ENCODE assay signal across 9 cellular contexts in the genomic region with DNA sequence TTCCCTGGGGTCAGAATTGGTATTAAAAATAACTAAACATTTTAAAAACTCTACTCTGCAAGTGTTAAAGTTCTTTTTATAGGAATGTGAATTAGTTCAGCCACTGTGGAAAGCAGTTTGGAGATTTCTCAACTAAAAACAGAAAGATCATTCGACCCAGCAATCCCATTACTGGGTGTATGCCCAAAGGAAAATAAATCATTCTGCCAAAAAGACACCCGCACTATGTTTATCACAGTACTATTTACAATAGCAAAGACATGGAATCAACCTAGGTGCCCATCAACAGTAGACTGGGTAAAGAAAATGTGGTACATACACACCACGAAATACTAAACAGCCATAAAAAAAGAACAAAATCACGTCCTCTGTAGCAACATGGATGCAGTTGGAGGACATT. TPM values are rescaled to one million over a fixed set of nuclear protein-coding genes. Genes with fewer than 3 reads are reported as not detected.
DNase-seq lines count a peak whose midpoint lies in the region; ATAC-seq and TF ChIP-seq lines count a peak whose summit lies in the region.
"Had no signal": no experiment of that assay in that cellular context is flagged by ENCODE, and none has a peak within 500 bp of the region (broad histone marks: within the 10 kb centered on the region; RNA-seq: fewer than 3 reads in every experiment).

No MANE protein-coding gene starts in this region.

- peaks cover 0 to 10% (median 0%) of the 10 kb centered on the region in 3 donors for H3K36me3 ChIP-seq in esophagus squamous epithelium

- no peaks in the 10 kb centered on the region for H3K9me3 Mint-ChIP-seq in Calu3 (ENCODE audit: low read depth, unreplicated experiment)
- H3K9me3 Mint-ChIP-seq in osteocyte (ENCODE audit: unreplicated experiment), result no peaks in the 10 kb centered on the region

- H3K4me1 Mint-ChIP-seq in Calu3 (ENCODE audit: low read depth, unreplicated experiment) (peaks cover 8% of the 10 kb centered on the region), T-helper 17 cell (peaks cover 9% of the 10 kb centered on the region), osteocyte (ENCODE audit: unreplicated experiment) (peaks cover 23% of the 10 kb centered on the region)

- intact Hi-C loops in Calu3 (cut with micrococcal nuclease; ENCODE audit: unreplicated experiment) (no loop called here), esophagus squamous epithelium (cut with DNase I) (no loop called here)

- peak overlapping the region in 3 of 4 donors; percentile 52 to 77 (median 59) for H3K4me3 ChIP-seq in esophagus squamous epithelium

- no peak for TF ChIP-seq CTCF in Calu3 (IDR thresholded peaks at IDR 0.05; ENCODE audit: unreplicated experiment)
- TF ChIP-seq CTCF in esophagus squamous epithelium (IDR thresholded peaks at IDR 0.05), result no peak
- TF ChIP-seq CTCF in osteocyte (IDR thresholded peaks at IDR 0.05), result no peak

- ATAC-seq in T-helper 17 cell, result no peak

- peaks cover 9 to 34% (median 12%) of the 10 kb centered on the region in 3 donors for H3K4me1 ChIP-seq in esophagus squamous epithelium

- DNase-seq in Calu3 (no peak), T-helper 17 cell (no peak), esophagus squamous epithelium (lab: John Stamatoyannopoulos, UW) (no peak), osteocyte (ENCODE audit: extremely low spot score, unreplicated experiment) (no peak), anterior cingulate cortex (lab: John Stamatoyannopoulos, UW) (no peak), NCI-H2107 (lab: John Stamatoyannopoulos, UW) (no peak), NCI-H345 treated with DMSO at 0.1 percent for 48 hours (lab: John Stamatoyannopoulos, UW; ENCODE audit: unreplicated experiment) (no peak), COLO668 (lab: John Stamatoyannopoulos, UW; ENCODE audit: unreplicated experiment) (no peak)
- DNase-seq: NCI-H2171 had no signal

- H3K27ac Mint-ChIP-seq in Calu3 (ENCODE audit: unreplicated experiment) (no peak overlapping the region), T-helper 17 cell (no peak overlapping the region), osteocyte (ENCODE audit: unreplicated experiment) (peak overlapping the region; percentile 44)

- H3K9me3 ChIP-seq in T-helper 17 cell (ENCODE audit: control insufficient read depth, low read length, poor library complexity, severe bottlenecking) (no peaks in the 10 kb centered on the region), esophagus squamous epithelium (no peaks in the 10 kb centered on the region)

- no peak for TF ChIP-seq POLR2A in esophagus squamous epithelium (IDR thresholded peaks at IDR 0.05)

- peak overlapping the region; percentile 19 to 77 (median 64) for H3K27ac ChIP-seq in esophagus squamous epithelium

- no TSS peak for BruUV-seq in Calu3 (replicated peaks; lab: Mats Ljungman, UMichigan)

- CTCF ChIA-PET in Calu3 (lab: Charles Lee), result no interaction called here

- H3K4me3 Mint-ChIP-seq in Calu3 (ENCODE audit: low read depth, unreplicated experiment), result peak overlapping the region; percentile 83
- peak overlapping the region; percentile 82 for H3K4me3 Mint-ChIP-seq in T-helper 17 cell
- H3K4me3 Mint-ChIP-seq in osteocyte (ENCODE audit: unreplicated experiment), result peak overlapping the region; percentile 65

- 49 to 54% methylated on average over 4 of the region's 4 CpGs for WGBS in esophagus squamous epithelium, 2 donors

- H3K27me3 ChIP-seq in esophagus squamous epithelium, result peaks cover 0 to 6% (median 0%) of the 10 kb centered on the region in 4 donors

- H3K27me3 Mint-ChIP-seq in Calu3 (ENCODE audit: unreplicated experiment) (no peaks in the 10 kb centered on the region), T-helper 17 cell (peaks cover 19% of the 10 kb centered on the region), osteocyte (ENCODE audit: unreplicated experiment) (no peaks in the 10 kb centered on the region)

- H3K36me3 Mint-ChIP-seq in Calu3 (ENCODE audit: insufficient read depth, unreplicated experiment) (peaks cover 14% of the 10 kb centered on the region), T-helper 17 cell (ENCODE audit: low read depth) (no peaks in the 10 kb centered on the region), osteocyte (ENCODE audit: unreplicated experiment) (peaks cover 6% of the 10 kb centered on the region)

RNA-seq across cellular contexts. Expression of a gene that starts 0.7 kb away (rescaled TPM):
- total RNA-seq in Calu3 (2022) (0.85 and 0.93 TPM in 2 replicates), T-helper 17 cell (under 1 TPM; 0.40 to 0.68 TPM), esophagus squamous epithelium (1 to 10 TPM in 3 of 4 donors, under 1 TPM in 1; 0.64 to 7.3 (median 4.8) TPM), osteocyte (3.1 and 3.7 TPM in 2 replicates)

RNA-seq across cellular contexts. Expression of a gene that starts 43.8 kb away (rescaled TPM):
- 39.8 and 40.2 TPM in 2 replicates for total RNA-seq in Calu3 (2022)
- 10 to 100 TPM; 39.6 to 42.0 TPM for total RNA-seq in T-helper 17 cell
- total RNA-seq in esophagus squamous epithelium, result 10 to 100 TPM; 36.6 to 61.2 (median 46.2) TPM
- 43.6 and 44.3 TPM in 2 replicates for total RNA-seq in osteocyte

RNA-seq across cellular contexts. Expression of a gene that starts 48.6 kb away (rescaled TPM):
- total RNA-seq in Calu3 (2022) (55.8 and 57.7 TPM in 2 replicates), T-helper 17 cell (10 to 100 TPM; 21.8 to 27.8 TPM), esophagus squamous epithelium (10 to 100 TPM; 11.5 to 39.9 (median 21.4) TPM), osteocyte (24.5 and 25.8 TPM in 2 replicates)
